Comparison of ENCODE assay signal across 30 cellular contexts in genomic region chr17:38379448-38379847, GRCh38. TPM values are rescaled to one million over a fixed set of nuclear protein-coding genes. Genes with fewer than 3 reads are reported as not detected.
"Had no signal": no experiment of that assay in that cellular context is flagged by ENCODE, and none has a peak within 500 bp of the region (broad histone marks: within the 10 kb centered on the region; RNA-seq: fewer than 3 reads in every experiment).

No MANE protein-coding gene starts in this region.

- ATAC-seq: heart right ventricle; mucosa of descending colon; naive thymus-derived CD4-positive, alpha-beta T cell; natural killer cell treated with Interleukin-12 subunit alpha and Interleukin-12 subunit beta and Interleukin-15 and Interleukin-18, amount 100 ng/mL, for 72 hours; right lobe of liver; stimulated activated memory B cell treated with anti-CD40 and anti-IgM and Interleukin-4, amounts not matched to agents 10 μg/mL and 1 μg/mL and 100 μg/mL, for 72 hours; stimulated activated naive CD8-positive, alpha-beta T cell treated with anti-CD3 and anti-CD28 coated beads, Interleukin-15, amount 100 ng/mL, for 72 hours; upper lobe of right lung had no signal

- H3K27ac Mint-ChIP-seq: memory B cell; natural killer cell treated with Interleukin-12 subunit alpha and Interleukin-12 subunit beta and Interleukin-15 and Interleukin-18, amount 100 ng/mL, for 72 hours; stimulated activated memory B cell treated with anti-CD40 and anti-IgM and Interleukin-4, amounts not matched to agents 10 μg/mL and 1 μg/mL and 100 μg/mL, for 72 hours had no signal

- H3K27ac ChIP-seq: heart right ventricle, hepatocyte, left ventricle myocardium inferior, parathyroid adenoma, right atrium auricular region, right lobe of liver, tibial nerve, upper lobe of right lung, uterus had no signal

- H3K36me3 Mint-ChIP-seq: natural killer cell treated with Interleukin-12 subunit alpha and Interleukin-12 subunit beta and Interleukin-15 and Interleukin-18, amount 100 ng/mL, for 72 hours had no signal

- H3K79me2 ChIP-seq: hepatocyte had no signal

- H3K4me1 Mint-ChIP-seq: stimulated activated memory B cell treated with anti-CD40 and anti-IgM and Interleukin-4, amounts not matched to agents 10 μg/mL and 1 μg/mL and 100 μg/mL, for 72 hours; stimulated activated naive CD8-positive, alpha-beta T cell treated with anti-CD3 and anti-CD28 coated beads, Interleukin-15, amount 100 ng/mL, for 72 hours had no signal

- H3K9me3 Mint-ChIP-seq: memory B cell; natural killer cell treated with Interleukin-12 subunit alpha and Interleukin-12 subunit beta and Interleukin-15 and Interleukin-18, amount 100 ng/mL, for 72 hours; neural crest cell; stimulated activated memory B cell treated with anti-CD40 and anti-IgM and Interleukin-4, amounts not matched to agents 10 μg/mL and 1 μg/mL and 100 μg/mL, for 72 hours; stimulated activated naive CD8-positive, alpha-beta T cell treated with anti-CD3 and anti-CD28 coated beads, Interleukin-15, amount 100 ng/mL, for 72 hours had no signal

- H2AFZ ChIP-seq: hepatocyte, parathyroid adenoma had no signal

- H3K4me2 ChIP-seq: hepatocyte, smooth muscle cell had no signal

- H3K4me3 Mint-ChIP-seq: memory B cell; naive thymus-derived CD4-positive, alpha-beta T cell; natural killer cell treated with Interleukin-12 subunit alpha and Interleukin-12 subunit beta and Interleukin-15 and Interleukin-18, amount 100 ng/mL, for 72 hours; neural crest cell; stimulated activated memory B cell treated with anti-CD40 and anti-IgM and Interleukin-4, amounts not matched to agents 10 μg/mL and 1 μg/mL and 100 μg/mL, for 72 hours; stimulated activated naive CD8-positive, alpha-beta T cell treated with anti-CD3 and anti-CD28 coated beads, Interleukin-15, amount 100 ng/mL, for 72 hours had no signal

- H3K27me3 Mint-ChIP-seq: memory B cell; naive thymus-derived CD4-positive, alpha-beta T cell; natural killer cell treated with Interleukin-12 subunit alpha and Interleukin-12 subunit beta and Interleukin-15 and Interleukin-18, amount 100 ng/mL, for 72 hours; stimulated activated memory B cell treated with anti-CD40 and anti-IgM and Interleukin-4, amounts not matched to agents 10 μg/mL and 1 μg/mL and 100 μg/mL, for 72 hours; stimulated activated naive CD8-positive, alpha-beta T cell treated with anti-CD3 and anti-CD28 coated beads, Interleukin-15, amount 100 ng/mL, for 72 hours had no signal

- H3K27me3 ChIP-seq: heart right ventricle, hepatocyte, right atrium auricular region, right lobe of liver, tibial nerve, upper lobe of right lung, uterus had no signal

- H3K36me3 ChIP-seq: uterus had no signal

- H3K4me3 ChIP-seq: heart right ventricle, hepatocyte, left ventricle myocardium inferior, lung, mucosa of descending colon, right atrium auricular region, right lobe of liver, smooth muscle cell, tibial nerve, upper lobe of right lung, uterus had no signal

- DNase-seq: heart right ventricle; islet precursor cell; left ventricle myocardium inferior; midbrain; mucosa of descending colon; naive thymus-derived CD4-positive, alpha-beta T cell; nucleus accumbens; right lobe of liver; stimulated activated CD4-positive, alpha-beta T cell treated with anti-CD3 and anti-CD28 coated beads, Interleukin-1b, Interleukin-23, amount 100 ng/mL, for 48 hours; stimulated activated CD4-positive, alpha-beta T cell treated with anti-CD3 and anti-CD28 coated beads, Interleukin-2, amount 100 ng/mL, for 48 hours; stimulated activated CD4-positive, alpha-beta T cell treated with anti-CD3 and anti-CD28 coated beads, Interleukin-4, amount 100 ng/mL, for 4 hours; stimulated activated CD8-positive, alpha-beta memory T cell treated with anti-CD3 and anti-CD28 coated beads, Interleukin-4, amount 100 ng/mL, for 48 hours; stimulated activated naive CD4-positive, alpha-beta T cell treated with Interleukin-2 at 50 U/mL for 16 hours; stimulated activated naive CD8-positive, alpha-beta T cell treated with anti-CD3 and anti-CD28 coated beads, Interleukin-15, amount 100 ng/mL, for 72 hours; substantia nigra; upper lobe of right lung; uterus had no signal

- H3K9me3 ChIP-seq: heart right ventricle, left ventricle myocardium inferior, mucosa of descending colon, right atrium auricular region, right lobe of liver, tibial nerve, upper lobe of right lung, uterus had no signal

- H3K4me1 ChIP-seq: heart right ventricle, right atrium auricular region, right lobe of liver, tibial nerve, upper lobe of right lung, uterus had no signal

RNA-seq across cellular contexts. Expression of gene GPR179, which starts 35.7 kb away (rescaled TPM):
- total RNA-seq: mesenteric fat pad, pulmonary artery endothelial cell, right atrium auricular region, skeletal muscle tissue, smooth muscle cell had no signal
